Comparison of ENCODE assay signal across 21 cellular contexts in the genomic region with DNA sequence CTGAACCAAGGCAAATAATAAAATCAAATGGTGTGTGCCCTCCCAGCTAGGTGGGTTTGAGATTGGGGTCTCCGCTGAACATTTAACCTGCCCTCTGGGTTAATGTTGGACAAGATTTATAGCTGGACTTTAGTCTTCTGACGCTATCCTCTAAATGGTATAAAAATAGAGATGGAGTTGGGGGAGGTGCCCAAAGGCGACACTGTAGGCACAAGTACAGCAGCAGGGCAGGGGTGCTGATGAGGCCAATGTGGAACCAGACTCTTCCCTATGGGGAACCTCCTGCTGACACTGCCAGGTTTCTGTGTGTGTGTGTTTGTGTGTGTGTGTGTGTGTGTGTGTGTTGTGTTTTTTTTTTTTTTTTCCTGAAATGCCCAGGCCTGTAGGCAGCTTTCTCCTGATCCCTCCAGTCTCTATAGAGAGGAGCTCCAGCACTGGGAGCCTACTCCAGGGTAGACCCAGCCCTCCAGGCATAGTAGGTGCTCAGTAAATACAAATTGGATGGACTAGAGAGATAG. TPM values are rescaled to one million over a fixed set of nuclear protein-coding genes. Genes with fewer than 3 reads are reported as not detected.
DNase-seq lines count a peak whose midpoint lies in the region; ATAC-seq and TF ChIP-seq lines count a peak whose summit lies in the region.
"Had no signal": no experiment of that assay in that cellular context is flagged by ENCODE, and none has a peak within 500 bp of the region (broad histone marks: within the 10 kb centered on the region; RNA-seq: fewer than 3 reads in every experiment).

No MANE protein-coding gene starts in this region.

- H3K4me3 Mint-ChIP-seq in neural crest cell (no peak overlapping the region), CD14-positive monocyte (no peak overlapping the region)
- H3K4me3 Mint-ChIP-seq in naive thymus-derived CD8-positive, alpha-beta T cell: no peak overlapping the region
- H3K4me3 Mint-ChIP-seq: effector memory CD8-positive, alpha-beta T cell; natural killer cell treated with Interleukin-12 subunit alpha and Interleukin-12 subunit beta and Interleukin-15 and Interleukin-18, amount 100 ng/mL, for 72 hours; stimulated activated naive CD8-positive, alpha-beta T cell treated with anti-CD3 and anti-CD28 coated beads, Interleukin-15, Interleukin-2, amounts not matched to agents 100 ng/mL and 50 ng/mL, for 24 hours had no signal

- H3K27ac ChIP-seq in BLaER1: peak overlapping the region; percentile 92
- peak overlapping the region; percentile 97 for H3K27ac ChIP-seq in HUES64 (ENCODE audit: low read depth, low read length)
- peak overlapping the region in 3 of 4 donors; percentile 34 to 75 (median 40) for H3K27ac ChIP-seq in esophagus squamous epithelium

- H3K4me1 ChIP-seq in BLaER1 (peaks cover 96% of the 10 kb centered on the region), HUES64 (ENCODE audit: insufficient read depth, low read length) (peaks cover 89% of the 10 kb centered on the region), esophagus squamous epithelium (peaks cover 14 to 86% (median 22%) of the 10 kb centered on the region in 3 donors)

- DNase-seq in esophagus squamous epithelium (lab: John Stamatoyannopoulos, UW) (no peak), neural crest cell (ENCODE audit: low read depth, low spot score) (no peak), NOMO-1 treated with DMSO at 0.1 percent for 48 hours (lab: John Stamatoyannopoulos, UW; ENCODE audit: unreplicated experiment) (no peak), CD14-positive monocyte (ENCODE audit: low spot score) (no peak)
- DNase-seq in naive thymus-derived CD8-positive, alpha-beta T cell: no peak
- DNase-seq: activated CD4-positive, alpha-beta T cell treated with anti-CD3 and anti-CD28 coated beads for 4 hours; activated CD8-positive, alpha-beta memory T cell treated with anti-CD3 and anti-CD28 coated beads, Interleukin-2, amount 50 U/mL, for 4 hours; activated effector memory CD4-positive, alpha-beta T cell treated with anti-CD3 and anti-CD28 coated beads, Interleukin-2, amount 50 U/mL, for 16 hours; amygdala; effector memory CD8-positive, alpha-beta T cell; MG63; NCI-H1930; NCI-H526; PC-3; T1000 had no signal

- H3K27me3 Mint-ChIP-seq in neural crest cell (ENCODE audit: low read depth) (no peaks in the 10 kb centered on the region), CD14-positive monocyte (ENCODE audit: low read depth in 3 of 3) (peaks cover 11 to 22% (median 15%) of the 10 kb centered on the region in 3 donors)
- H3K27me3 Mint-ChIP-seq in naive thymus-derived CD8-positive, alpha-beta T cell: peaks cover 0 to 10% (median 3%) of the 10 kb centered on the region in 5 donors
- H3K27me3 Mint-ChIP-seq: stimulated activated naive CD8-positive, alpha-beta T cell treated with anti-CD3 and anti-CD28 coated beads, Interleukin-15, Interleukin-2, amounts not matched to agents 100 ng/mL and 50 ng/mL, for 24 hours had no signal

- H3K36me3 ChIP-seq in BLaER1 (no peaks in the 10 kb centered on the region), HUES64 (ENCODE audit: insufficient read depth, low read length) (no peaks in the 10 kb centered on the region), esophagus squamous epithelium (no peaks in the 10 kb centered on the region)
- H3K36me3 ChIP-seq: MG63, prostate gland had no signal

- intact Hi-C loops in esophagus squamous epithelium (cut with DNase I): no loop called here
- intact Hi-C loops in CD14-positive monocyte (cut with micrococcal nuclease): no loop called here

- peak overlapping the region; percentile 58; the same call in 1 of the 2 replicates for H3K4me3 ChIP-seq in BLaER1
- no peak overlapping the region for H3K4me3 ChIP-seq in HUES64 (ENCODE audit: low read length)
- no peak overlapping the region for H3K4me3 ChIP-seq in esophagus squamous epithelium
- H3K4me3 ChIP-seq: MG63, prostate gland had no signal

- H3K36me3 Mint-ChIP-seq in neural crest cell (ENCODE audit: low read depth) (no peaks in the 10 kb centered on the region), CD14-positive monocyte (no peaks in the 10 kb centered on the region)
- H3K36me3 Mint-ChIP-seq in naive thymus-derived CD8-positive, alpha-beta T cell: no peaks in the 10 kb centered on the region
- H3K36me3 Mint-ChIP-seq: natural killer cell treated with Interleukin-12 subunit alpha and Interleukin-12 subunit beta and Interleukin-15 and Interleukin-18, amount 100 ng/mL, for 72 hours had no signal

- no peaks in the 10 kb centered on the region for H3K27me3 ChIP-seq in BLaER1
- H3K27me3 ChIP-seq in HUES64 (ENCODE audit: insufficient read depth, low read length): no peaks in the 10 kb centered on the region
- peaks cover 0 to 46% (median 0%) of the 10 kb centered on the region in 4 donors for H3K27me3 ChIP-seq in esophagus squamous epithelium
- H3K27me3 ChIP-seq: MG63 had no signal

- H3K9me3 ChIP-seq in BLaER1 (no peaks in the 10 kb centered on the region), HUES64 (ENCODE audit: insufficient read depth, low read depth, low read length) (no peaks in the 10 kb centered on the region), esophagus squamous epithelium (no peaks in the 10 kb centered on the region)
- H3K9me3 ChIP-seq: MG63, prostate gland had no signal

- H4K20me1 ChIP-seq in BLaER1: no peaks in the 10 kb centered on the region

- peaks cover 79% of the 10 kb centered on the region for H3K4me1 Mint-ChIP-seq in neural crest cell
- H3K4me1 Mint-ChIP-seq in CD14-positive monocyte: peaks cover 16% of the 10 kb centered on the region
- peaks cover 13 to 24% (median 23%) of the 10 kb centered on the region in 4 donors for H3K4me1 Mint-ChIP-seq in naive thymus-derived CD8-positive, alpha-beta T cell

- no peak for TF ChIP-seq POLR2A in esophagus squamous epithelium (IDR thresholded peaks at IDR 0.05)
- no peak for TF ChIP-seq POLR2A in GM18505 (IDR thresholded peaks at IDR 0.05; ENCODE audit: borderline replicate concordance, extremely low read depth, insufficient read depth, insufficient read length)

- H3K9ac ChIP-seq in BLaER1 (peak overlapping the region; percentile 66), HUES64 (ENCODE audit: low read depth, low read length) (no peak overlapping the region)

- ATAC-seq in naive thymus-derived CD8-positive, alpha-beta T cell: no peak
- ATAC-seq in GM18505 (IDR thresholded peaks at IDR 0.05; ENCODE audit: unreplicated experiment): no peak
- ATAC-seq: effector memory CD8-positive, alpha-beta T cell; natural killer cell treated with Interleukin-12 subunit alpha and Interleukin-12 subunit beta and Interleukin-15 and Interleukin-18, amount 100 ng/mL, for 72 hours; PC-3 had no signal

- TF ChIP-seq CTCF in esophagus squamous epithelium (IDR thresholded peaks at IDR 0.05): no peak
- TF ChIP-seq CTCF in neural crest cell (conservative IDR thresholded peaks at IDR 0.05): no peak
- TF ChIP-seq CTCF in CD14-positive monocyte (IDR thresholded peaks at IDR 0.05): no peak

- H3K27ac Mint-ChIP-seq in neural crest cell (ENCODE audit: unreplicated experiment) (peak overlapping the region; percentile 81), CD14-positive monocyte (no peak overlapping the region)
- no peak overlapping the region for H3K27ac Mint-ChIP-seq in naive thymus-derived CD8-positive, alpha-beta T cell
- H3K27ac Mint-ChIP-seq: effector memory CD8-positive, alpha-beta T cell; natural killer cell treated with Interleukin-12 subunit alpha and Interleukin-12 subunit beta and Interleukin-15 and Interleukin-18, amount 100 ng/mL, for 72 hours; stimulated activated naive CD8-positive, alpha-beta T cell treated with anti-CD3 and anti-CD28 coated beads, Interleukin-15, Interleukin-2, amounts not matched to agents 100 ng/mL and 50 ng/mL, for 24 hours had no signal

- WGBS in HUES64: 79% methylated on average over 3 of the region's 3 CpGs
- 61 to 77% methylated on average over 3 of the region's 3 CpGs for WGBS in esophagus squamous epithelium, 2 donors

- no peaks in the 10 kb centered on the region for H3K9me3 Mint-ChIP-seq in neural crest cell
- no peaks in the 10 kb centered on the region for H3K9me3 Mint-ChIP-seq in CD14-positive monocyte
- H3K9me3 Mint-ChIP-seq in naive thymus-derived CD8-positive, alpha-beta T cell: no peaks in the 10 kb centered on the region
- H3K9me3 Mint-ChIP-seq: effector memory CD8-positive, alpha-beta T cell; natural killer cell treated with Interleukin-12 subunit alpha and Interleukin-12 subunit beta and Interleukin-15 and Interleukin-18, amount 100 ng/mL, for 72 hours; stimulated activated naive CD8-positive, alpha-beta T cell treated with anti-CD3 and anti-CD28 coated beads, Interleukin-15, Interleukin-2, amounts not matched to agents 100 ng/mL and 50 ng/mL, for 24 hours had no signal

- POLR2A ChIA-PET in naive thymus-derived CD8-positive, alpha-beta T cell (lab: Charles Lee): no interaction called here

- peak overlapping the region; percentile 96 for H3K4me2 ChIP-seq in BLaER1

RNA-seq across cellular contexts. Expression of gene PCDH1, which starts 37.9 kb away (rescaled TPM):
- polyA plus RNA-seq in HUES64 (2013, experiment 1 of 2): 72.2 TPM
- polyA plus RNA-seq in HUES64 (2013, experiment 2 of 2): 59.3 TPM
- total RNA-seq in esophagus squamous epithelium: 100 to 1,000 TPM in 1 of 4 donors, 10 to 100 TPM in 3; 51.3 to 131 (median 67.9) TPM
- 16.2 and 17.3 TPM in 2 replicates for total RNA-seq in neural crest cell
- polyA plus RNA-seq in CD14-positive monocyte: not detected
- not detected for total RNA-seq in naive thymus-derived CD8-positive, alpha-beta T cell
- polyA plus RNA-seq in naive thymus-derived CD8-positive, alpha-beta T cell: 1 to 10 TPM in 1 of 3 donors, under 1 TPM in 1, not detected in 1; 0.06 to 1.3 TPM

Comparison
In these comparisons a context has a peak if more than half of its experiments do, and no peak if none do; other contexts are left out.
1. H3K27ac ChIP-seq: peak in every context shown above with its lines; median percentile 97 in HUES64; 92 in BLaER1; 40 in esophagus squamous epithelium.
2. RNA of gene PCDH1, which starts 37.9 kb away (total RNA-seq): 51.3 to 131 TPM in esophagus squamous epithelium and 16.2 to 17.3 TPM in neural crest cell; not detected in naive thymus-derived CD8-positive, alpha-beta T cell; every median in the first group is over 10 times any median in the second.